ENCODE assay signal across 10 cellular contexts in genomic region chr2:194545978-194546377, GRCh38.
DNase-seq lines count a peak whose midpoint lies in the region; ATAC-seq and TF ChIP-seq lines count a peak whose summit lies in the region.
"Had no signal": no experiment of that assay in that cellular context is flagged by ENCODE, and none has a peak within 500 bp of the region (broad histone marks: within the 10 kb centered on the region; RNA-seq: fewer than 3 reads in every experiment).

No MANE protein-coding gene starts in this region.

- H3K27ac ChIP-seq in left lung = no peak overlapping the region

- peak; percentile 49 for DNase-seq in DMS53 treated with DMSO at 0.1 percent for 48 hours (lab: John Stamatoyannopoulos, UW; ENCODE audit: unreplicated experiment)
- peak; percentile 17 for DNase-seq in SW480 (ENCODE audit: low spot score)
- no peak for DNase-seq in left lung
- DNase-seq in cerebellar nuclear complex (lab: John Stamatoyannopoulos, UW) = no peak
- no peak for DNase-seq in SHP77 treated with DMSO at 0.1 percent for 48 hours (lab: John Stamatoyannopoulos, UW)
- DNase-seq in activated effector memory CD4-positive, alpha-beta T cell treated with anti-CD3 and anti-CD28 coated beads, Interleukin-2, amount 50 U/mL, for 16 hours = no peak
- DNase-seq in GM19238 (ENCODE audit: insufficient read length, low spot score) = no peak
- DNase-seq: activated B cell treated with CpG ODN at 0.5 μM for 24 hours, midbrain had no signal

- no peak for TF ChIP-seq CTCF in left lung (IDR thresholded peaks at IDR 0.05)

- intact Hi-C loops in left lung (cut with DNase I) = no loop called here

- ATAC-seq in left lung = peak; percentile 23

- TF ChIP-seq EP300 in Ishikawa (IDR thresholded peaks at IDR 0.05; ENCODE audit: borderline replicate concordance) = no peak

- H3K36me3 ChIP-seq in left lung = no peaks in the 10 kb centered on the region

- no peak overlapping the region for H3K4me3 ChIP-seq in left lung

- H3K9me3 ChIP-seq in left lung = no peaks in the 10 kb centered on the region

- H3K4me1 ChIP-seq in left lung = no peaks in the 10 kb centered on the region

- no peaks in the 10 kb centered on the region for H3K27me3 ChIP-seq in left lung

- TF ChIP-seq RAD21 in Ishikawa (IDR thresholded peaks at IDR 0.05; ENCODE audit: low read depth) = peak; percentile 45

TF ChIP-seq in Ishikawa, 13 proteins besides CTCF, POLR2A, EP300 and RAD21:
- TF ChIP-seq TEAD4 (IDR thresholded peaks at IDR 0.05) (no peak), MAX (IDR thresholded peaks at IDR 0.05) (no peak)

Comparison
In these comparisons a context has a peak if more than half of its experiments do, and no peak if none do; other contexts are left out.
1. DNase-seq: peak in DMS53 treated with DMSO at 0.1 percent for 48 hours (single experiment) and SW480 (single experiment); none in left lung (0 of 2), cerebellar nuclear complex (0 of 2), SHP77 treated with DMSO at 0.1 percent for 48 hours (single experiment), activated effector memory CD4-positive, alpha-beta T cell treated with anti-CD3 and anti-CD28 coated beads, Interleukin-2, amount 50 U/mL, for 16 hours (single experiment) and GM19238 (single experiment).